Comparison of ENCODE assay signal across 11 cellular contexts in genomic region chr5:15463231-15463630, GRCh38. TPM values are rescaled to one million over a fixed set of nuclear protein-coding genes. Genes with fewer than 3 reads are reported as not detected.
DNase-seq lines count a peak whose midpoint lies in the region; ATAC-seq, FAIRE-seq and TF ChIP-seq lines count a peak whose summit lies in the region.
"Had no signal": no experiment of that assay in that cellular context is flagged by ENCODE, and none has a peak within 500 bp of the region (broad histone marks: within the 10 kb centered on the region; RNA-seq: fewer than 3 reads in every experiment).

No MANE protein-coding gene starts in this region.

- no peak overlapping the region for H3K27ac Mint-ChIP-seq in astrocyte (ENCODE audit: unreplicated experiment)
- H3K27ac Mint-ChIP-seq: stimulated activated naive CD8-positive, alpha-beta T cell treated with anti-CD3 and anti-CD28 coated beads, Interleukin-15, Interleukin-2, amounts not matched to agents 100 ng/mL and 50 ng/mL, for 24 hours had no signal

- no peaks in the 10 kb centered on the region for H3K4me1 ChIP-seq in astrocyte (ENCODE audit: insufficient read depth, low read length)

- H2AFZ ChIP-seq in astrocyte (ENCODE audit: low read depth, low read length) = no peak overlapping the region

- FAIRE-seq in astrocyte (lab: Jason Lieb, UNC) = no peak

- no peak for ATAC-seq in HG03439 (IDR thresholded peaks at IDR 0.05; ENCODE audit: unreplicated experiment)
- ATAC-seq: activated T-cell treated with anti-CD3 and anti-CD28 coated beads, Interleukin-2, amount 50 U/mL, for 4 hours had no signal

- H3K27me3 Mint-ChIP-seq in astrocyte (ENCODE audit: low read depth, unreplicated experiment) = no peaks in the 10 kb centered on the region
- H3K27me3 Mint-ChIP-seq: stimulated activated naive CD8-positive, alpha-beta T cell treated with anti-CD3 and anti-CD28 coated beads, Interleukin-15, Interleukin-2, amounts not matched to agents 100 ng/mL and 50 ng/mL, for 24 hours had no signal

- no peaks in the 10 kb centered on the region for H3K36me3 Mint-ChIP-seq in astrocyte (ENCODE audit: low read depth, unreplicated experiment)

- H3K9ac ChIP-seq in astrocyte (ENCODE audit: low read length) = no peak overlapping the region

- H4K20me1 ChIP-seq in astrocyte (ENCODE audit: insufficient read depth, low read length) = no peaks in the 10 kb centered on the region

- H3K79me2 ChIP-seq in astrocyte (ENCODE audit: insufficient read depth, low read length) = no peaks in the 10 kb centered on the region

- no peak overlapping the region for H3K4me3 Mint-ChIP-seq in astrocyte (ENCODE audit: unreplicated experiment)
- H3K4me3 Mint-ChIP-seq: activated T-cell treated with anti-CD3 and anti-CD28 coated beads, Interleukin-2, amount 50 U/mL, for 4 hours; stimulated activated naive CD8-positive, alpha-beta T cell treated with anti-CD3 and anti-CD28 coated beads, Interleukin-15, Interleukin-2, amounts not matched to agents 100 ng/mL and 50 ng/mL, for 24 hours had no signal

- H3K9me3 Mint-ChIP-seq in astrocyte (ENCODE audit: unreplicated experiment) = no peaks in the 10 kb centered on the region
- H3K9me3 Mint-ChIP-seq: stimulated activated naive CD8-positive, alpha-beta T cell treated with anti-CD3 and anti-CD28 coated beads, Interleukin-15, Interleukin-2, amounts not matched to agents 100 ng/mL and 50 ng/mL, for 24 hours had no signal

- DNase-seq in AG10803 (ENCODE audit: low read depth) = peak; percentile 34
- DNase-seq in astrocyte (ENCODE audit: low read depth) = peak; percentile 3
- peak; percentile 34 for DNase-seq in left kidney (ENCODE audit: low read depth, low spot score)
- no peak for DNase-seq in NCI-H2029 (lab: John Stamatoyannopoulos, UW)
- DNase-seq in NCI-H187 treated with DMSO at 0.1 percent for 48 hours (lab: John Stamatoyannopoulos, UW) = no peak
- DNase-seq in central memory CD4-positive, alpha-beta T cell = no peak
- DNase-seq: activated T-cell treated with anti-CD3 and anti-CD28 coated beads, Interleukin-2, amount 50 U/mL, for 4 hours; retina had no signal

- no peak overlapping the region for H3K4me2 ChIP-seq in astrocyte (ENCODE audit: low read length)

- no peaks in the 10 kb centered on the region for H3K36me3 ChIP-seq in astrocyte (ENCODE audit: insufficient read depth, low read length)

- H3K9me3 ChIP-seq in astrocyte (ENCODE audit: insufficient read depth, low read depth, low read length) = no peaks in the 10 kb centered on the region

- H3K27me3 ChIP-seq in astrocyte (ENCODE audit: insufficient read depth, low read length) = no peaks in the 10 kb centered on the region

- H3K4me3 ChIP-seq in AG10803 (ENCODE audit: low read length) (no peak overlapping the region), astrocyte (ENCODE audit: insufficient read depth, low read depth, low read length) (no peak overlapping the region)

- H3K4me1 Mint-ChIP-seq in astrocyte (ENCODE audit: low read depth, unreplicated experiment) = no peaks in the 10 kb centered on the region

- no peak overlapping the region for H3K27ac ChIP-seq in astrocyte (ENCODE audit: low read depth, low read length)

- TF ChIP-seq CTCF in AG10803 (conservative IDR thresholded peaks at IDR 0.05; ENCODE audit: low read length) (peak; percentile 71), LNCAP (IDR thresholded peaks at IDR 0.05) (peak; percentile 78), astrocyte (IDR thresholded peaks at IDR 0.05; ENCODE audit: insufficient read depth, low read depth, low read length) (peak; percentile 41)

RNA-seq across cellular contexts. Expression of gene FBXL7, which starts 36.7 kb away (rescaled TPM):
- 21.0 and 22.4 TPM in 2 replicates for total RNA-seq in astrocyte
- total RNA-seq: activated T-cell treated with anti-CD3 and anti-CD28 coated beads, Interleukin-2, amount 50 U/mL, for 4 hours had no signal

Comparison
In these comparisons a context has a peak if more than half of its experiments do, and no peak if none do; other contexts are left out.
1. DNase-seq: peak in AG10803 (single experiment), astrocyte (single experiment) and left kidney (single experiment); none in NCI-H2029 (single experiment), NCI-H187 treated with DMSO at 0.1 percent for 48 hours (single experiment) and central memory CD4-positive, alpha-beta T cell (single experiment).
2. Peak in every context shown above with its lines, with median percentiles within 50 percentile points of each other: CTCF ChIP-seq.